Comparison of ENCODE assay signal across 10 cellular contexts in genomic region chr17:2792541-2793169, GRCh38. TPM values are rescaled to one million over a fixed set of nuclear protein-coding genes. Genes with fewer than 3 reads are reported as not detected.
DNase-seq lines count a peak whose midpoint lies in the region; ATAC-seq and TF ChIP-seq lines count a peak whose summit lies in the region.
"Had no signal": no experiment of that assay in that cellular context is flagged by ENCODE, and none has a peak within 500 bp of the region (broad histone marks: within the 10 kb centered on the region; RNA-seq: fewer than 3 reads in every experiment).

No MANE protein-coding gene starts in this region.

- peaks cover 4% of the 10 kb centered on the region for H3K27me3 ChIP-seq in prostate gland (replicated peaks; ENCODE audit: insufficient read depth)
- H3K27me3 ChIP-seq: MG63 had no signal

- no peak for TF ChIP-seq POLR2A in prostate gland (IDR thresholded peaks at IDR 0.05)

- no peaks in the 10 kb centered on the region for H3K9me3 Mint-ChIP-seq in activated CD4-positive, alpha-beta memory T cell treated with anti-CD3 and anti-CD28 coated beads for 36 hours
- no peaks in the 10 kb centered on the region for H3K9me3 Mint-ChIP-seq in activated naive CD8-positive, alpha-beta T cell treated with anti-CD3 and anti-CD28 coated beads, Interleukin-2, amount 10 ng/mL, durations not matched to agents 7 days and 5 days

- H3K27ac Mint-ChIP-seq in activated CD4-positive, alpha-beta memory T cell treated with anti-CD3 and anti-CD28 coated beads for 36 hours = no peak overlapping the region
- H3K27ac Mint-ChIP-seq in activated naive CD8-positive, alpha-beta T cell treated with anti-CD3 and anti-CD28 coated beads, Interleukin-2, amount 10 ng/mL, durations not matched to agents 7 days and 5 days = peak overlapping the region; percentile 34

- no peaks in the 10 kb centered on the region for H3K4me1 ChIP-seq in prostate gland (replicated peaks)

- peak; percentile 50 for ATAC-seq in GM19351 (IDR thresholded peaks at IDR 0.05; ENCODE audit: unreplicated experiment)
- ATAC-seq in activated naive CD8-positive, alpha-beta T cell treated with anti-CD3 and anti-CD28 coated beads, Interleukin-2, amount 10 ng/mL, durations not matched to agents 7 days and 5 days (ENCODE audit: low read depth) = no peak
- no peak for ATAC-seq in HG03565 (IDR thresholded peaks at IDR 0.05; ENCODE audit: unreplicated experiment)

- peak; percentile 84 for DNase-seq in activated CD4-positive, alpha-beta memory T cell treated with anti-CD3 and anti-CD28 coated beads for 36 hours
- peak; percentile 69 for DNase-seq in activated naive CD8-positive, alpha-beta T cell treated with anti-CD3 and anti-CD28 coated beads, Interleukin-2, amount 10 ng/mL, durations not matched to agents 7 days and 5 days
- peak; percentile 73 for DNase-seq in stimulated activated CD8-positive, alpha-beta memory T cell treated with anti-CD3 and anti-CD28 coated beads, Interleukin-12 subunit alpha, Interleukin-12 subunit beta, amount 100 ng/mL, for 4 hours (ENCODE audit: low read depth)
- DNase-seq in COLO829 (ENCODE audit: low spot score) = no peak
- DNase-seq in activated CD4-positive, CD25-positive, alpha-beta regulatory T cell (lab: John Stamatoyannopoulos, UW) = no peak
- no peak for DNase-seq in prostate gland (ENCODE audit: low spot score)
- DNase-seq: MG63, NCI-H748 treated with DMSO at 0.1 percent for 48 hours had no signal

- H3K9me3 ChIP-seq in prostate gland = no peaks in the 10 kb centered on the region
- H3K9me3 ChIP-seq: MG63 had no signal

- H3K36me3 Mint-ChIP-seq in activated CD4-positive, alpha-beta memory T cell treated with anti-CD3 and anti-CD28 coated beads for 36 hours = no peaks in the 10 kb centered on the region
- peaks cover 3% of the 10 kb centered on the region for H3K36me3 Mint-ChIP-seq in activated naive CD8-positive, alpha-beta T cell treated with anti-CD3 and anti-CD28 coated beads, Interleukin-2, amount 10 ng/mL, durations not matched to agents 7 days and 5 days

- WGBS in prostate gland = 64% methylated on average over 20 of the region's 21 CpGs

- intact Hi-C loops in activated CD4-positive, alpha-beta memory T cell treated with anti-CD3 and anti-CD28 coated beads for 36 hours (cut with micrococcal nuclease) = loop anchor here (1.0 kb wide), 1 partner anchor 22 kb away; no protein-coding TSS in a partner anchor
- intact Hi-C loops in prostate gland (cut with DNase I) = no loop called here

- H3K36me3 ChIP-seq in prostate gland = no peaks in the 10 kb centered on the region
- H3K36me3 ChIP-seq: MG63 had no signal

- H3K27ac ChIP-seq in prostate gland = no peak overlapping the region

- CTCF ChIA-PET in activated CD4-positive, alpha-beta memory T cell treated with anti-CD3 and anti-CD28 coated beads for 36 hours (lab: Charles Lee) = interaction anchor here (1.5 to 2.4 kb wide), 2 partner anchors 22 to 68 kb away, joined by 3 to 9 read pairs; no protein-coding TSS in a partner anchor

- peaks cover 60% of the 10 kb centered on the region for H3K4me1 Mint-ChIP-seq in activated CD4-positive, alpha-beta memory T cell treated with anti-CD3 and anti-CD28 coated beads for 36 hours (ENCODE audit: low read depth)
- peaks cover 56% of the 10 kb centered on the region for H3K4me1 Mint-ChIP-seq in activated naive CD8-positive, alpha-beta T cell treated with anti-CD3 and anti-CD28 coated beads, Interleukin-2, amount 10 ng/mL, durations not matched to agents 7 days and 5 days

- H3K27me3 Mint-ChIP-seq in activated CD4-positive, alpha-beta memory T cell treated with anti-CD3 and anti-CD28 coated beads for 36 hours = peaks cover 21% of the 10 kb centered on the region
- H3K27me3 Mint-ChIP-seq in activated naive CD8-positive, alpha-beta T cell treated with anti-CD3 and anti-CD28 coated beads, Interleukin-2, amount 10 ng/mL, durations not matched to agents 7 days and 5 days = peaks cover 80% of the 10 kb centered on the region

- no peak for TF ChIP-seq CTCF in prostate gland (IDR thresholded peaks at IDR 0.05)

- H3K4me3 ChIP-seq in prostate gland = no peak overlapping the region
- H3K4me3 ChIP-seq: MG63 had no signal

- POLR2A ChIA-PET in activated CD4-positive, alpha-beta memory T cell treated with anti-CD3 and anti-CD28 coated beads for 36 hours (lab: Charles Lee) = interaction anchor here (0.6 to 3.7 kb wide), 4 partner anchors 10 to 220 kb away, joined by 3 to 15 read pairs (median 3); no protein-coding TSS in a partner anchor
- POLR2A ChIA-PET in activated naive CD8-positive, alpha-beta T cell treated with anti-CD3 and anti-CD28 coated beads, Interleukin-2, amount 10 ng/mL, durations not matched to agents 7 days and 5 days (lab: Charles Lee) = interaction anchor here (6.1 kb wide), 1 partner anchor 22 kb away, joined by 53 read pairs; no protein-coding TSS in a partner anchor

- H3K4me3 Mint-ChIP-seq in activated CD4-positive, alpha-beta memory T cell treated with anti-CD3 and anti-CD28 coated beads for 36 hours = no peak overlapping the region
- H3K4me3 Mint-ChIP-seq in activated naive CD8-positive, alpha-beta T cell treated with anti-CD3 and anti-CD28 coated beads, Interleukin-2, amount 10 ng/mL, durations not matched to agents 7 days and 5 days = peak overlapping the region; percentile 48

RNA-seq across cellular contexts. Expression of gene RAP1GAP2, which starts 3.6 kb away (rescaled TPM):
- 1 to 10 TPM; 1.9 to 2.3 TPM for total RNA-seq in activated CD4-positive, alpha-beta memory T cell treated with anti-CD3 and anti-CD28 coated beads for 36 hours
- 1 to 10 TPM; 4.0 to 4.8 TPM for total RNA-seq in activated naive CD8-positive, alpha-beta T cell treated with anti-CD3 and anti-CD28 coated beads, Interleukin-2, amount 10 ng/mL, durations not matched to agents 7 days and 5 days
- total RNA-seq in prostate gland = 10 to 100 TPM; 28.9 to 48.3 TPM

RNA-seq across cellular contexts. Expression of gene CCDC92B, which starts 43.2 kb away (rescaled TPM):
- total RNA-seq in activated CD4-positive, alpha-beta memory T cell treated with anti-CD3 and anti-CD28 coated beads for 36 hours = under 1 TPM in 1 of 2 experiments, not detected in 1; 0.10 TPM
- total RNA-seq in activated naive CD8-positive, alpha-beta T cell treated with anti-CD3 and anti-CD28 coated beads, Interleukin-2, amount 10 ng/mL, durations not matched to agents 7 days and 5 days = under 1 TPM; 0.08 to 0.09 TPM
- total RNA-seq in prostate gland = 1 to 10 TPM in 1 of 2 donors, not detected in 1; 1.9 TPM

Comparison
In these comparisons a context has a peak if more than half of its experiments do, and no peak if none do; other contexts are left out.
1. DNase-seq: peak in activated CD4-positive, alpha-beta memory T cell treated with anti-CD3 and anti-CD28 coated beads for 36 hours (single experiment), activated naive CD8-positive, alpha-beta T cell treated with anti-CD3 and anti-CD28 coated beads, Interleukin-2, amount 10 ng/mL, durations not matched to agents 7 days and 5 days (single experiment) and stimulated activated CD8-positive, alpha-beta memory T cell treated with anti-CD3 and anti-CD28 coated beads, Interleukin-12 subunit alpha, Interleukin-12 subunit beta, amount 100 ng/mL, for 4 hours (single experiment); none in COLO829 (single experiment), activated CD4-positive, CD25-positive, alpha-beta regulatory T cell (0 of 4) and prostate gland (single experiment).
2. RNA of gene RAP1GAP2, which starts 3.6 kb away (total RNA-seq): 28.9 to 48.3 TPM in prostate gland; 4.0 to 4.8 TPM in activated naive CD8-positive, alpha-beta T cell treated with anti-CD3 and anti-CD28 coated beads, Interleukin-2, amount 10 ng/mL, durations not matched to agents 7 days and 5 days and 1.9 to 2.3 TPM in activated CD4-positive, alpha-beta memory T cell treated with anti-CD3 and anti-CD28 coated beads for 36 hours; every median in the first group is over 4 times any median in the second.